Comparison of ENCODE assay signal across 8 cellular contexts in the genomic region with DNA sequence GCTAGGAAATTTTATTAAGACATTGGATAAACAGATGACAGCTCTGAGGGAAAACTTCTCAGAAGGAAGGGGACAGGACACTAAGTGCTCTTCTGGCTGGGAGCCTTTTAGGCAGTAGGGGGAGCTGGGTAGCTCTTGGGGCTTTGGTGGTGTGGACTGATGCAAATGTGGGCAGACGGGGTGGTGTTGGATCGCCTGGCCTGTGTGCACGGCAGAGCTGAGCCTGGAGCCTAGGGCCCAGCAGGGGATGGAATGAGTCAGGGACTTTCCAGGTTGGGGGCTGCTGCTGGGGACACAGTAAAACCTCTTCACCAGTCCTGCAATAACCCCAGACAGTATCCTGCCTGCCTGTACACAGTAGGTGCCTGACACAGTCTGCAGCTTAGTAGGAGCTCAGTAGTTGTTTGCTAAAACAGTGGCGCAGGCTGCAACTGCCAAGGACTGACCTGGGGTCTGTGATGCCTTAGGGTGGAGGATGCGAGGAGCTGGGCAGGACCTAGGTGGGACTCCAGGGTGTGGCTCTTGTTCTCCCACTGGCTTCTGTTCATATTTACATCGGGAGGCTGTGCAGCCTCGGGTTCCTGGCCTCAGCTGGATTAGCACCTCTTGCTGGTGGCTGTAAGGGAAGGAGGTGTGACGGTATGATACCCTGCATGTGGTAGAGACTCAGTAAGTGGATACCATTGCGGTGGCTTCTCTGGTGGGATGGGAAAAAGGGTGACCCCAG.
DNase-seq lines count a peak whose midpoint lies in the region; ATAC-seq, FAIRE-seq and TF ChIP-seq lines count a peak whose summit lies in the region.

No MANE protein-coding gene starts in this region.

- H3K9me3 Mint-ChIP-seq in activated T-cell treated with anti-CD3 and anti-CD28 coated beads, Interleukin-2, amount 50 U/mL, for 72 hours = no peaks in the 10 kb centered on the region
- no peaks in the 10 kb centered on the region for H3K9me3 Mint-ChIP-seq in activated T-cell treated with anti-CD3 and anti-CD28 coated beads, Interleukin-2, amount 50 U/mL, for 24 hours
- no peaks in the 10 kb centered on the region for H3K9me3 Mint-ChIP-seq in IgD-negative memory B cell

- H3K36me3 Mint-ChIP-seq in activated T-cell treated with anti-CD3 and anti-CD28 coated beads, Interleukin-2, amount 50 U/mL, for 72 hours (ENCODE audit: insufficient read depth in 2 of 2) = no peaks in the 10 kb centered on the region
- no peaks in the 10 kb centered on the region for H3K36me3 Mint-ChIP-seq in activated T-cell treated with anti-CD3 and anti-CD28 coated beads, Interleukin-2, amount 50 U/mL, for 24 hours (ENCODE audit: low read depth)
- H3K36me3 Mint-ChIP-seq in IgD-negative memory B cell = peaks cover 2% of the 10 kb centered on the region

- H3K79me2 ChIP-seq in K562 (ENCODE audit: control insufficient read depth, insufficient read depth, low read length) = no peaks in the 10 kb centered on the region

- H3K27me3 Mint-ChIP-seq in activated T-cell treated with anti-CD3 and anti-CD28 coated beads, Interleukin-2, amount 50 U/mL, for 72 hours (ENCODE audit: low read depth) = peaks cover 33% of the 10 kb centered on the region
- H3K27me3 Mint-ChIP-seq in activated T-cell treated with anti-CD3 and anti-CD28 coated beads, Interleukin-2, amount 50 U/mL, for 24 hours = peaks cover 46% of the 10 kb centered on the region
- peaks cover 24% of the 10 kb centered on the region for H3K27me3 Mint-ChIP-seq in IgD-negative memory B cell

- 3% methylated on average over 9 of the region's 9 CpGs for WGBS in K562 (ENCODE audit: insufficient coverage, low coverage, missing lambda C conversion rate)

- BruUV-seq in K562 (replicated peaks; lab: Mats Ljungman, UMichigan) = no TSS peak

- H3K27me3 ChIP-seq in K562 (ENCODE audit: control insufficient read depth in 2 of 2, insufficient read depth in 2 of 2, low read length in 2 of 2) = peaks cover 10 to 78% of the 10 kb centered on the region in 2 experiments; a peak in 4 of 5 replicates
- H3K27me3 ChIP-seq in kidney epithelial cell (ENCODE audit: control insufficient read depth, insufficient read depth, low read length) = no peaks in the 10 kb centered on the region
- H3K27me3 ChIP-seq in tibial artery = no peaks in the 10 kb centered on the region

- H3K4me2 ChIP-seq in K562 (ENCODE audit: insufficient read depth, low read length) = no peak overlapping the region

- TF ChIP-seq CTCF in K562 (IDR thresholded peaks at IDR 0.05 in 2 of 3, conservative IDR thresholded peaks at IDR 0.05 in 1 of 3; ENCODE audit: insufficient read depth in 2 of 3, low read depth in 1 of 3, low read length in 3 of 3) (peak; percentile 41 to 51 (median 49)), kidney epithelial cell (IDR thresholded peaks at IDR 0.05; ENCODE audit: insufficient read depth, low read length, poor library complexity, severe bottlenecking) (peak; percentile 79), tibial artery (IDR thresholded peaks at IDR 0.05) (peak; percentile 17 to 30)

- H3K36me3 ChIP-seq in K562 (ENCODE audit: control insufficient read depth, insufficient read depth, low read length) = no peaks in the 10 kb centered on the region
- H3K36me3 ChIP-seq in kidney epithelial cell (ENCODE audit: control insufficient read depth, insufficient read depth, low read length) = no peaks in the 10 kb centered on the region
- H3K36me3 ChIP-seq in tibial artery = no peaks in the 10 kb centered on the region

- CTCF ChIA-PET in K562 (lab: Yijun Ruan, JAX; ENCODE audit: low intra/inter-chr PET ratio) = interaction anchor here (0.5 kb wide), 1 partner anchor 139 kb away, joined by 3 read pairs; no protein-coding TSS in a partner anchor

- DNase-seq in activated T-cell treated with anti-CD3 and anti-CD28 coated beads, Interleukin-2, amount 50 U/mL, for 72 hours = peak in 1 of 2 donors; percentile 19
- no peak for DNase-seq in activated T-cell treated with anti-CD3 and anti-CD28 coated beads, Interleukin-2, amount 50 U/mL, for 24 hours
- DNase-seq in K562 (ENCODE audit: extremely low read depth in 1 of 4, low spot score in 3 of 4) (peak; percentile 20 to 37 (median 32)), kidney epithelial cell (ENCODE audit: low read depth) (no peak), tibial artery (no peak), midbrain (lab: John Stamatoyannopoulos, UW) (no peak), occipital lobe (lab: John Stamatoyannopoulos, UW) (no peak)

- H3K9me3 ChIP-seq in K562 (replicated peaks; ENCODE audit: control insufficient read depth, insufficient read depth, low read depth, low read length) (no peaks in the 10 kb centered on the region), tibial artery (no peaks in the 10 kb centered on the region)

- no peak overlapping the region for H3K9ac ChIP-seq in K562 (ENCODE audit: insufficient read depth in 1 of 2, low read depth in 2 of 2, low read length in 2 of 2)

- no peaks in the 10 kb centered on the region for H3K4me1 Mint-ChIP-seq in activated T-cell treated with anti-CD3 and anti-CD28 coated beads, Interleukin-2, amount 50 U/mL, for 72 hours (ENCODE audit: low read depth)
- H3K4me1 Mint-ChIP-seq in activated T-cell treated with anti-CD3 and anti-CD28 coated beads, Interleukin-2, amount 50 U/mL, for 24 hours (ENCODE audit: low read depth) = peaks cover 8% of the 10 kb centered on the region
- H3K4me1 Mint-ChIP-seq in IgD-negative memory B cell = peaks cover 0 to 8% (median 5%) of the 10 kb centered on the region in 3 donors

- no peak overlapping the region for H3K4me3 Mint-ChIP-seq in activated T-cell treated with anti-CD3 and anti-CD28 coated beads, Interleukin-2, amount 50 U/mL, for 72 hours
- no peak overlapping the region for H3K4me3 Mint-ChIP-seq in activated T-cell treated with anti-CD3 and anti-CD28 coated beads, Interleukin-2, amount 50 U/mL, for 24 hours
- H3K4me3 Mint-ChIP-seq in IgD-negative memory B cell = peak overlapping the region in 3 of 4 donors; percentile 20 to 86 (median 70)

- H3K27ac Mint-ChIP-seq in activated T-cell treated with anti-CD3 and anti-CD28 coated beads, Interleukin-2, amount 50 U/mL, for 72 hours = no peak overlapping the region
- no peak overlapping the region for H3K27ac Mint-ChIP-seq in activated T-cell treated with anti-CD3 and anti-CD28 coated beads, Interleukin-2, amount 50 U/mL, for 24 hours
- no peak overlapping the region for H3K27ac Mint-ChIP-seq in IgD-negative memory B cell

- no peak for TF ChIP-seq POLR2A in K562 (conservative IDR thresholded peaks at IDR 0.05)

- H3K4me1 ChIP-seq in K562 (replicated peaks in 1 of 2; ENCODE audit: control insufficient read depth in 2 of 2, insufficient read depth in 2 of 2, low read length in 2 of 2) (peaks cover 0 to 3% of the 10 kb centered on the region in 2 experiments; a peak in 1 of 5 replicates), tibial artery (peaks cover 4 to 86% (median 79%) of the 10 kb centered on the region in 4 donors)

- H3K27ac ChIP-seq in K562 (ENCODE audit: extremely low read depth, low read depth, low read length) = no peak overlapping the region
- peak overlapping the region; percentile 91 to 93 for H3K27ac ChIP-seq in tibial artery

- no peaks in the 10 kb centered on the region; the same call in 1 of the 2 replicates for H4K20me1 ChIP-seq in K562 (replicated peaks; ENCODE audit: control insufficient read depth, insufficient read depth, low read length)

- in situ Hi-C loops in K562 (cut with MboI) = no loop called here

- POLR2A ChIA-PET in K562 (lab: Yijun Ruan, JAX) = no interaction called here

- FAIRE-seq in K562 (lab: Jason Lieb, UNC) = no peak

- TF ChIP-seq RAD21 in K562 (CRISPR knock-in tag; conservative IDR thresholded peaks at IDR 0.05 in 1 of 2, IDR thresholded peaks at IDR 0.05 in 1 of 2) = peak in 1 of 2 experiments; percentile 35; a peak in 1 of 4 replicates

- intact Hi-C loops in K562 (cut with micrococcal nuclease) (no loop called here), tibial artery (cut with DNase I; ENCODE audit: low total_unique reads) (no loop called here)

- TF ChIP-seq EP300 in K562 (IDR thresholded peaks at IDR 0.05; ENCODE audit: low read length) = no peak

- H3K4me3 ChIP-seq in K562 = no peak overlapping the region
- no peak overlapping the region for H3K4me3 ChIP-seq in kidney epithelial cell (ENCODE audit: low read depth, low read length)
- peak overlapping the region; percentile 52 to 58 for H3K4me3 ChIP-seq in tibial artery

- peak; percentile 64 to 76 for ATAC-seq in activated T-cell treated with anti-CD3 and anti-CD28 coated beads, Interleukin-2, amount 50 U/mL, for 72 hours (replicated peaks in 1 of 2)
- peak; percentile 80 for ATAC-seq in K562

- no peaks in the 10 kb centered on the region for H3K9me1 ChIP-seq in K562 (ENCODE audit: control insufficient read depth, insufficient read depth, low read length)

- no peak overlapping the region for H2AFZ ChIP-seq in K562 (ENCODE audit: low read depth, low read length)

TF ChIP-seq in K562, 482 proteins besides CTCF, POLR2A, EP300 and RAD21:
- no peak for TF ChIP-seq RHOXF2B (CRISPR knock-in tag; conservative IDR thresholded peaks at IDR 0.05)
- TF ChIP-seq ZNF79 (CRISPR knock-in tag; IDR thresholded peaks at IDR 0.05; ENCODE audit: low read depth) = no peak
- TF ChIP-seq ZFP1 (CRISPR knock-in tag; IDR thresholded peaks at IDR 0.05) = no peak
- TF ChIP-seq ZEB2 (IDR thresholded peaks at IDR 0.05) = no peak
- TF ChIP-seq PYGO2 (tag; IDR thresholded peaks at IDR 0.05) = no peak

Comparison
In these comparisons a context has a peak if more than half of its experiments do, and no peak if none do; other contexts are left out.
1. DNase-seq: peak in K562 (4 of 4); none in activated T-cell treated with anti-CD3 and anti-CD28 coated beads, Interleukin-2, amount 50 U/mL, for 24 hours (single experiment), kidney epithelial cell (single experiment), tibial artery (0 of 2), midbrain (single experiment) and occipital lobe (single experiment).
2. H3K4me3 Mint-ChIP-seq: peak in IgD-negative memory B cell (3 of 4); none in activated T-cell treated with anti-CD3 and anti-CD28 coated beads, Interleukin-2, amount 50 U/mL, for 72 hours (0 of 2) and activated T-cell treated with anti-CD3 and anti-CD28 coated beads, Interleukin-2, amount 50 U/mL, for 24 hours (single experiment).
3. H3K4me3 ChIP-seq: peak in tibial artery (2 of 2); none in K562 (single experiment) and kidney epithelial cell (single experiment).
4. CTCF ChIP-seq: peak in every context shown above with its lines; median percentile 79 in kidney epithelial cell; 49 in K562; 24 in tibial artery.